In the genomic region with DNA sequence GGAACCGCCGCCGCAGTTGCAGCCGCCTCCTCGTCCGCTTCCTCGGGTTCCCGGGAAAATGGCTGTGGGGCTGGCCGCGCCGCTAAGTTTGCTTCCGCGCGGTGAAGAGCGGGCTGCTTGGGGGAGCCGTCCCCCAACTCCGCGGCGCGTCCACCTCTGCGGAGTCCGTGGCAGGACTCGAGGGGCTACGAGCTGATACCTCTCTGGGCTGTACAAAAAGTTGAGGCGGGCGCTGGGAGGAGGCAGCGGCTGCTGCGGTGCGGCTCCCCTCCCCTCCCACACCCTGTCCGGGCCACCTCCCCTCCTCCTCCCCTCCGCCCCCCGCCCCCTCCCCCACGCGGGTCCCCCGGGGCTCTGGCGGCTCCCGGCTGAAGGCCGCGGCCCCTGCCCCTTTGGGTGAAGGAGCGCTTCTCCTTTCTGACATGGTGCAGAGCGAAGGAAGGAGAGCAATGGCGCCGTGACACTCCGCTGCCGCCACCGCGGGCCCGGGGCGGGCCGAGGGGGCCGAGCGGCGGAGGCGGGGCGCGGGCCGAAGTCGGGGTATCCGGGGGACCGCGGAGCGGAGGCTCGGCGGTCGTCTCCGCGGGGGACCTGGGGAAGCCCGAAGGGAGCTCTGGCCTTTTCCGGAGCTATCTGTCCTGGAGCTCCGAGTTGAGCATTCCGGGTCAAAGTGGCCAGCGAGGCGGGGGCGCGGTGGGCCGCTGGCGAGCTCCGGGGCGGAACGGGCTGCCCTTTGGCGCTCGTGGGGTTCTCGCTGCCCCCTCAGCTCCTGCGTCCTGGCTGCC, we compare ENCODE assay signal across 8 cellular contexts. TPM values are rescaled to one million over a fixed set of nuclear protein-coding genes. Genes with fewer than 3 reads are reported as not detected.
DNase-seq lines count a peak whose midpoint lies in the region; ATAC-seq, FAIRE-seq and TF ChIP-seq lines count a peak whose summit lies in the region.

No MANE protein-coding gene starts in this region.

- H3K9me3 ChIP-seq in OCI-LY7 (ENCODE audit: low read length): no peaks in the 10 kb centered on the region
- no peaks in the 10 kb centered on the region for H3K9me3 ChIP-seq in neutrophil

- no peak for TF ChIP-seq CTCF in CD14-positive monocyte (IDR thresholded peaks at IDR 0.05)
- TF ChIP-seq CTCF in OCI-LY7 (conservative IDR thresholded peaks at IDR 0.05; ENCODE audit: low read length): no peak
- TF ChIP-seq CTCF in glutamatergic neuron (IDR thresholded peaks at IDR 0.05; ENCODE audit: partially characterized antibody, unreplicated experiment): no peak
- TF ChIP-seq CTCF in neutrophil (IDR thresholded peaks at IDR 0.05): no peak

- H3K4me2 ChIP-seq in OCI-LY7 (ENCODE audit: low read length): peak overlapping the region; percentile 93

- H3K27me3 Mint-ChIP-seq in CD14-positive monocyte (ENCODE audit: low read depth in 3 of 3) (no peaks in the 10 kb centered on the region), glutamatergic neuron (ENCODE audit: unreplicated experiment) (peaks cover 4% of the 10 kb centered on the region)

- CTCF ChIA-PET in OCI-LY7 (lab: Charles Lee; ENCODE audit: unreplicated experiment): no interaction called here

- intact Hi-C loops in CD14-positive monocyte (cut with micrococcal nuclease): loop anchor here (2.0 to 10.0 kb wide), 3 partner anchors 54 to 126 kb away; a partner anchor contains a TSS
- intact Hi-C loops in OCI-LY7 (cut with micrococcal nuclease; ENCODE audit: unreplicated experiment): loop anchor here (1.0 kb wide), 3 partner anchors 54 to 128 kb away; a partner anchor contains a TSS

- H3K27me3 ChIP-seq in neutrophil: no peaks in the 10 kb centered on the region

- no peak for FAIRE-seq in urothelium cell line (lab: Jason Lieb, UNC)

- POLR2A ChIA-PET in OCI-LY7 (lab: Charles Lee): interaction anchor here (0.7 to 2.4 kb wide), 16 partner anchors 10 to 1669 kb away, joined by 3 to 16 read pairs (median 4); a partner anchor contains a TSS

- H2AFZ ChIP-seq in OCI-LY7 (ENCODE audit: low read length): peak overlapping the region; percentile 69

- H3K27ac ChIP-seq in OCI-LY7 (ENCODE audit: low read depth, low read length, poor library complexity, severe bottlenecking) (peak overlapping the region; percentile 78), neutrophil (peak overlapping the region; percentile 97)

- peaks cover 53% of the 10 kb centered on the region for H3K36me3 ChIP-seq in OCI-LY7 (ENCODE audit: insufficient read depth, low read length)
- H3K36me3 ChIP-seq in neutrophil: peaks cover 39% of the 10 kb centered on the region

- H3K4me3 Mint-ChIP-seq in CD14-positive monocyte: peak overlapping the region in 1 of 2 donors; percentile 99
- peak overlapping the region; percentile 97 for H3K4me3 Mint-ChIP-seq in glutamatergic neuron (ENCODE audit: unreplicated experiment)

- no peaks in the 10 kb centered on the region for H3K9me2 ChIP-seq in OCI-LY7 (ENCODE audit: insufficient read depth, low read length)

- H4K20me1 ChIP-seq in OCI-LY7 (ENCODE audit: insufficient read depth, low read length): peaks cover 23% of the 10 kb centered on the region

- H3K9me3 Mint-ChIP-seq in CD14-positive monocyte (peaks cover 0 to 1% (median 0%) of the 10 kb centered on the region in 7 donors), glutamatergic neuron (ENCODE audit: unreplicated experiment) (peaks cover 10% of the 10 kb centered on the region)

- DNase-seq in CD14-positive monocyte (ENCODE audit: low spot score): peak; percentile 53
- DNase-seq in OCI-LY7 (ENCODE audit: low spot score): peak; percentile 58
- peak; percentile 53 for DNase-seq in activated naive CD4-positive, alpha-beta T cell treated with Interleukin-2 at 50 U/mL for 16 hours
- DNase-seq in glutamatergic neuron: peak; percentile 53
- DNase-seq in urothelium cell line (ENCODE audit: low spot score): peak; percentile 48
- no peak for DNase-seq in NCI-H187 (lab: John Stamatoyannopoulos, UW)

- H3K4me1 Mint-ChIP-seq in CD14-positive monocyte (peaks cover 32% of the 10 kb centered on the region), glutamatergic neuron (ENCODE audit: low read depth, unreplicated experiment) (peaks cover 3% of the 10 kb centered on the region)

- ATAC-seq in GM21528 (IDR thresholded peaks at IDR 0.05; ENCODE audit: low FRiP score, unreplicated experiment): peak; percentile 19

- H3K4me3 ChIP-seq in OCI-LY7 (ENCODE audit: low read depth, low read length, poor library complexity, severe bottlenecking) (peak overlapping the region; percentile 99), neutrophil (ENCODE audit: low read depth in 1 of 2, low read length in 1 of 2) (peak overlapping the region; percentile 86 to 90)

- BruUV-seq in OCI-LY7 (replicated peaks; lab: Mats Ljungman, UMichigan): no TSS peak

- H3K36me3 Mint-ChIP-seq in CD14-positive monocyte (peaks cover 25 to 43% of the 10 kb centered on the region in 2 donors), glutamatergic neuron (ENCODE audit: unreplicated experiment) (no peaks in the 10 kb centered on the region)

- peaks cover 78% of the 10 kb centered on the region for H3K79me2 ChIP-seq in OCI-LY7 (ENCODE audit: insufficient read depth, low read depth, low read length)

- H3K4me1 ChIP-seq in OCI-LY7 (ENCODE audit: insufficient read depth, low read length, poor library complexity, severe bottlenecking): peaks cover 24% of the 10 kb centered on the region
- H3K4me1 ChIP-seq in neutrophil (ENCODE audit: control insufficient read depth in 1 of 2, insufficient read depth in 1 of 2, low read depth in 1 of 2, low read length in 1 of 2): peaks cover 37 to 41% of the 10 kb centered on the region in 2 experiments

- H3K27ac Mint-ChIP-seq in CD14-positive monocyte (peak overlapping the region; percentile 84 to 97 (median 93)), glutamatergic neuron (ENCODE audit: unreplicated experiment) (peak overlapping the region; percentile 93)

RNA-seq across cellular contexts. Expression of a gene that starts 0.7 kb away (rescaled TPM):
- polyA plus RNA-seq in CD14-positive monocyte: 10 to 100 TPM in 1 of 2 donors, 1 to 10 TPM in 1; 6.5 to 13.2 TPM
- 10.3 and 29.6 TPM in 2 replicates for total RNA-seq in OCI-LY7 (2014; rRNA removed; shearing (Covaris generic))
- total RNA-seq in OCI-LY7 (2022): 38.2 and 39.3 TPM in 2 replicates
- total RNA-seq in glutamatergic neuron (ENCODE audit: unreplicated experiment): 22.4 TPM

RNA-seq across cellular contexts. Expression of a gene that starts 54.4 kb away (rescaled TPM):
- 100 to 1,000 TPM; 147 to 170 TPM for polyA plus RNA-seq in CD14-positive monocyte
- total RNA-seq in OCI-LY7 (2014; rRNA removed; shearing (Covaris generic)): 88.9 and 89.1 TPM in 2 replicates
- total RNA-seq in OCI-LY7 (2022): 171 and 206 TPM in 2 replicates
- total RNA-seq in glutamatergic neuron (ENCODE audit: unreplicated experiment): 116 TPM

Comparison
In these comparisons a context has a peak if more than half of its experiments do, and no peak if none do; other contexts are left out.
1. DNase-seq: peak in CD14-positive monocyte (single experiment), OCI-LY7 (single experiment), activated naive CD4-positive, alpha-beta T cell treated with Interleukin-2 at 50 U/mL for 16 hours (single experiment), glutamatergic neuron (single experiment) and urothelium cell line (single experiment); none in NCI-H187 (0 of 2).